ENCODE assay signal across 34 cellular contexts in genomic region chr4:96227515-96227914, GRCh38.
"Had no signal": no experiment of that assay in that cellular context is flagged by ENCODE, and none has a peak within 500 bp of the region (broad histone marks: within the 10 kb centered on the region; RNA-seq: fewer than 3 reads in every experiment).

No MANE protein-coding gene starts in this region.

- H3K4me1 ChIP-seq: adrenal gland, body of pancreas, esophagus squamous epithelium, gastroesophageal sphincter had no signal

- H3K9me3 ChIP-seq: adrenal gland, body of pancreas, esophagus squamous epithelium, gastroesophageal sphincter had no signal

- H3K9me3 Mint-ChIP-seq: activated naive CD4-positive, alpha-beta T cell treated with anti-CD3 and anti-CD28 coated beads, Interleukin-2, amount 50 U/mL, for 24 hours; activated naive CD8-positive, alpha-beta T cell treated with anti-CD3 and anti-CD28 coated beads, Interleukin-2, amount 50 U/mL, for 24 hours; activated T-helper 1 cell treated with anti-CD3 and anti-CD28 coated beads, Interleukin-12 subunit alpha, Interleukin-12 subunit beta, Interleukin-2, Interleukin-4 antibody, amounts not matched to agents 30 ng/mL and 10 ng/mL and 1 ng/mL, durations not matched to agents 14 hours and 24 hours and 36 hours; activated T-helper 2 cell treated with anti-CD3 and anti-CD28 coated beads, Interferon-gamma antibody, Interleukin-2, Interleukin-4, amounts not matched to agents 10 μg/mL and 5 μg/mL and 100 μg/mL, durations not matched to agents 14 hours and 24 hours and 36 hours; T-helper 2 cell treated with Interferon-gamma antibody and Interleukin-4, amounts not matched to agents 5 μg/mL and 100 μg/mL, for 36 hours had no signal

- H3K27ac Mint-ChIP-seq: activated CD4-positive, alpha-beta memory T cell treated with anti-CD3 and anti-CD28 coated beads for 36 hours; activated CD4-positive, alpha-beta T cell treated with anti-CD3 and anti-CD28 coated beads for 36 hours; activated CD4-positive, alpha-beta T cell treated with anti-CD3 and anti-CD28 coated beads, Interleukin-2, amount 10 ng/mL, durations not matched to agents 24 days and 14 days; activated CD8-positive, alpha-beta memory T cell treated with anti-CD3 and anti-CD28 coated beads, Interleukin-2, amount 10 ng/mL, durations not matched to agents 7 days and 5 days; activated CD8-positive, alpha-beta T cell treated with anti-CD3 and anti-CD28 coated beads, Interleukin-2, amount 10 ng/mL, durations not matched to agents 7 days and 5 days; activated naive CD4-positive, alpha-beta T cell treated with anti-CD3 and anti-CD28 coated beads for 36 hours; activated naive CD4-positive, alpha-beta T cell treated with anti-CD3 and anti-CD28 coated beads, Interleukin-2, amount 50 U/mL, for 24 hours; activated naive CD8-positive, alpha-beta T cell treated with anti-CD3 and anti-CD28 coated beads for 36 hours; activated naive CD8-positive, alpha-beta T cell treated with anti-CD3 and anti-CD28 coated beads, Interleukin-2, amount 50 U/mL, for 24 hours; activated T-helper 1 cell treated with anti-CD3 and anti-CD28 coated beads, Interleukin-12 subunit alpha, Interleukin-12 subunit beta, Interleukin-2, Interleukin-4 antibody, amounts not matched to agents 30 ng/mL and 10 ng/mL and 1 ng/mL, durations not matched to agents 14 hours and 24 hours and 36 hours; activated T-helper 2 cell treated with anti-CD3 and anti-CD28 coated beads, Interferon-gamma antibody, Interleukin-2, Interleukin-4, amounts not matched to agents 10 μg/mL and 5 μg/mL and 100 μg/mL, durations not matched to agents 14 hours and 24 hours and 36 hours; T-helper 17 cell; T-helper 2 cell treated with Interferon-gamma antibody and Interleukin-4, amounts not matched to agents 5 μg/mL and 100 μg/mL, for 36 hours had no signal

- H3K4me3 Mint-ChIP-seq: activated CD4-positive, alpha-beta memory T cell treated with anti-CD3 and anti-CD28 coated beads for 36 hours; activated CD4-positive, alpha-beta T cell treated with anti-CD3 and anti-CD28 coated beads for 36 hours; activated CD4-positive, alpha-beta T cell treated with anti-CD3 and anti-CD28 coated beads, Interleukin-2, amount 10 ng/mL, durations not matched to agents 24 days and 14 days; activated CD8-positive, alpha-beta memory T cell treated with anti-CD3 and anti-CD28 coated beads, Interleukin-2, amount 10 ng/mL, durations not matched to agents 7 days and 5 days; activated CD8-positive, alpha-beta T cell treated with anti-CD3 and anti-CD28 coated beads, Interleukin-2, amount 10 ng/mL, durations not matched to agents 7 days and 5 days; activated naive CD4-positive, alpha-beta T cell treated with anti-CD3 and anti-CD28 coated beads for 36 hours; activated naive CD4-positive, alpha-beta T cell treated with anti-CD3 and anti-CD28 coated beads, Interleukin-2, amount 50 U/mL, for 24 hours; activated naive CD8-positive, alpha-beta T cell treated with anti-CD3 and anti-CD28 coated beads for 36 hours; activated naive CD8-positive, alpha-beta T cell treated with anti-CD3 and anti-CD28 coated beads, Interleukin-2, amount 50 U/mL, for 24 hours; activated T-helper 1 cell treated with anti-CD3 and anti-CD28 coated beads, Interleukin-12 subunit alpha, Interleukin-12 subunit beta, Interleukin-2, Interleukin-4 antibody, amounts not matched to agents 30 ng/mL and 10 ng/mL and 1 ng/mL, durations not matched to agents 14 hours and 24 hours and 36 hours; T-helper 17 cell; T-helper 2 cell treated with Interferon-gamma antibody and Interleukin-4, amounts not matched to agents 5 μg/mL and 100 μg/mL, for 36 hours had no signal

- H3K36me3 Mint-ChIP-seq: activated CD4-positive, alpha-beta memory T cell treated with anti-CD3 and anti-CD28 coated beads for 36 hours; activated CD8-positive, alpha-beta memory T cell treated with anti-CD3 and anti-CD28 coated beads, Interleukin-2, amount 10 ng/mL, durations not matched to agents 7 days and 5 days; activated naive CD4-positive, alpha-beta T cell treated with anti-CD3 and anti-CD28 coated beads, Interleukin-2, amount 50 U/mL, for 24 hours; activated naive CD8-positive, alpha-beta T cell treated with anti-CD3 and anti-CD28 coated beads for 36 hours had no signal

- H3K27ac ChIP-seq: adrenal gland, body of pancreas, epithelial cell of prostate, esophagus squamous epithelium, gastroesophageal sphincter, WERI-Rb-1 had no signal

- H3K27me3 ChIP-seq: adrenal gland, body of pancreas, esophagus squamous epithelium, gastroesophageal sphincter had no signal

- H3K4me3 ChIP-seq: adrenal gland, body of pancreas, esophagus squamous epithelium, gastroesophageal sphincter had no signal

- DNase-seq: activated CD4-positive, alpha-beta memory T cell treated with anti-CD3 and anti-CD28 coated beads for 36 hours; activated CD4-positive, alpha-beta T cell treated with anti-CD3 and anti-CD28 coated beads for 36 hours; activated CD4-positive, alpha-beta T cell treated with anti-CD3 and anti-CD28 coated beads, Interleukin-2, amount 10 ng/mL, durations not matched to agents 24 days and 14 days; activated CD4-positive, CD25-positive, alpha-beta regulatory T cell; activated CD4-positive, CD25-positive, alpha-beta regulatory T cell treated with anti-CD3 and anti-CD28 coated beads, Interleukin-2, amount 50 U/mL, for 72 hours; activated CD8-positive, alpha-beta memory T cell treated with anti-CD3 and anti-CD28 coated beads, Interleukin-2, amount 10 ng/mL, durations not matched to agents 7 days and 5 days; activated CD8-positive, alpha-beta memory T cell treated with anti-CD3 and anti-CD28 coated beads, Interleukin-2, amount 50 U/mL, for 4 hours; activated CD8-positive, alpha-beta T cell treated with anti-CD3 and anti-CD28 coated beads, Interleukin-2, amount 10 ng/mL, durations not matched to agents 7 days and 5 days; activated effector memory CD4-positive, alpha-beta T cell treated with anti-CD3 and anti-CD28 coated beads, Interleukin-2, amount 50 U/mL, for 16 hours; activated naive CD4-positive, alpha-beta T cell treated with anti-CD3 and anti-CD28 coated beads for 36 hours; activated naive CD8-positive, alpha-beta T cell treated with anti-CD3 and anti-CD28 coated beads for 36 hours; activated naive CD8-positive, alpha-beta T cell treated with anti-CD3 and anti-CD28 coated beads, Interleukin-2, amount 50 U/mL, for 24 hours; activated T-cell treated with anti-CD3 and anti-CD28 coated beads, Interleukin-2, amount 50 U/mL, for 1 hour; activated T-cell treated with anti-CD3 and anti-CD28 coated beads, Interleukin-2, amount 50 U/mL, for 48 hours; adrenal gland; amygdala; aorta; body of pancreas; caudate nucleus; cortex of kidney; dermis blood vessel endothelial cell; effector CD4-positive, alpha-beta T cell; esophagus squamous epithelium; foreskin melanocyte; T-helper 1 cell; T-helper 17 cell; T1000; WERI-Rb-1 had no signal

- ATAC-seq: activated CD4-positive, alpha-beta T cell treated with anti-CD3 and anti-CD28 coated beads for 36 hours; activated CD8-positive, alpha-beta memory T cell treated with anti-CD3 and anti-CD28 coated beads, Interleukin-2, amount 10 ng/mL, durations not matched to agents 7 days and 5 days; activated CD8-positive, alpha-beta T cell treated with anti-CD3 and anti-CD28 coated beads, Interleukin-2, amount 10 ng/mL, durations not matched to agents 7 days and 5 days; activated naive CD8-positive, alpha-beta T cell treated with anti-CD3 and anti-CD28 coated beads, Interleukin-2, amount 50 U/mL, for 24 hours; body of pancreas; gastroesophageal sphincter; T-helper 17 cell had no signal

- H3K4me1 Mint-ChIP-seq: activated CD4-positive, alpha-beta T cell treated with anti-CD3 and anti-CD28 coated beads for 36 hours; activated CD4-positive, alpha-beta T cell treated with anti-CD3 and anti-CD28 coated beads, Interleukin-2, amount 10 ng/mL, durations not matched to agents 24 days and 14 days; activated CD8-positive, alpha-beta memory T cell treated with anti-CD3 and anti-CD28 coated beads, Interleukin-2, amount 10 ng/mL, durations not matched to agents 7 days and 5 days; activated naive CD4-positive, alpha-beta T cell treated with anti-CD3 and anti-CD28 coated beads, Interleukin-2, amount 50 U/mL, for 24 hours; activated naive CD8-positive, alpha-beta T cell treated with anti-CD3 and anti-CD28 coated beads for 36 hours; activated naive CD8-positive, alpha-beta T cell treated with anti-CD3 and anti-CD28 coated beads, Interleukin-2, amount 50 U/mL, for 24 hours; T-helper 17 cell had no signal

- H3K27me3 Mint-ChIP-seq: activated CD4-positive, alpha-beta memory T cell treated with anti-CD3 and anti-CD28 coated beads for 36 hours; activated CD4-positive, alpha-beta T cell treated with anti-CD3 and anti-CD28 coated beads for 36 hours; activated CD4-positive, alpha-beta T cell treated with anti-CD3 and anti-CD28 coated beads, Interleukin-2, amount 10 ng/mL, durations not matched to agents 24 days and 14 days; activated CD8-positive, alpha-beta memory T cell treated with anti-CD3 and anti-CD28 coated beads, Interleukin-2, amount 10 ng/mL, durations not matched to agents 7 days and 5 days; activated naive CD4-positive, alpha-beta T cell treated with anti-CD3 and anti-CD28 coated beads, Interleukin-2, amount 50 U/mL, for 24 hours; activated naive CD8-positive, alpha-beta T cell treated with anti-CD3 and anti-CD28 coated beads for 36 hours; activated naive CD8-positive, alpha-beta T cell treated with anti-CD3 and anti-CD28 coated beads, Interleukin-2, amount 50 U/mL, for 24 hours; T-helper 17 cell had no signal

- H3K36me3 ChIP-seq: adrenal gland, esophagus squamous epithelium, gastroesophageal sphincter, WERI-Rb-1 had no signal
